Comparison of ENCODE assay signal across 1 cellular context in genomic region chr14:103961928-103962578, GRCh38.
TF ChIP-seq lines count a peak whose summit lies in the region.

No MANE protein-coding gene starts in this region.

TF ChIP-seq in HepG2, 621 proteins besides CTCF, POLR2A, EP300 and RAD21:
- no peak for TF ChIP-seq ZNF263 (CRISPR knock-in tag; IDR thresholded peaks at IDR 0.05)
- peak; percentile 71 for TF ChIP-seq MAFF (IDR thresholded peaks at IDR 0.05; ENCODE audit: low read depth, low read length)
- no peak for TF ChIP-seq JUNB (CRISPR knock-in tag; IDR thresholded peaks at IDR 0.05; ENCODE audit: borderline replicate concordance)
- TF ChIP-seq MAFK (conservative IDR thresholded peaks at IDR 0.05 in 1 of 2, IDR thresholded peaks at IDR 0.05 in 1 of 2; ENCODE audit: low read length in 2 of 2) = peak; percentile 63 to 80
